In genomic region chr7:11228515-11228914, GRCh38 we compare ENCODE assay signal across 10 cellular contexts.
DNase-seq lines count a peak whose midpoint lies in the region; ATAC-seq and TF ChIP-seq lines count a peak whose summit lies in the region.
"Had no signal": no experiment of that assay in that cellular context is flagged by ENCODE, and none has a peak within 500 bp of the region (broad histone marks: within the 10 kb centered on the region; RNA-seq: fewer than 3 reads in every experiment).

No MANE protein-coding gene starts in this region.

- intact Hi-C loops in PC-3 (cut with micrococcal nuclease) (no loop called here), left ventricle myocardium superior (cut with micrococcal nuclease) (no loop called here), tibial artery (cut with DNase I; ENCODE audit: low total_unique reads) (no loop called here), natural killer cell (cut with micrococcal nuclease) (no loop called here)

- H3K4me3 ChIP-seq in PC-3 (ENCODE audit: low read length) (no peak overlapping the region), tibial artery (no peak overlapping the region)
- H3K4me3 ChIP-seq: dorsolateral prefrontal cortex had no signal

- no peaks in the 10 kb centered on the region for H4K20me1 ChIP-seq in PC-3 (ENCODE audit: low read length)

- H3K27ac Mint-ChIP-seq in natural killer cell, result no peak overlapping the region

- no peaks in the 10 kb centered on the region for H3K4me1 Mint-ChIP-seq in natural killer cell

- CTCF ChIA-PET in PC-3 (lab: Charles Lee), result no interaction called here

- H3K9me3 Mint-ChIP-seq in natural killer cell, result no peaks in the 10 kb centered on the region

- DNase-seq in NCI-H748 (lab: John Stamatoyannopoulos, UW; ENCODE audit: unreplicated experiment), result peak; percentile 35
- no peak for DNase-seq in NCI-H748 treated with DMSO at 0.1 percent for 48 hours (lab: John Stamatoyannopoulos, UW)
- DNase-seq in PC-3, result peak; percentile 15
- peak; percentile 88 for DNase-seq in left ventricle myocardium superior
- DNase-seq in tibial artery, result peak; percentile 85 to 95
- no peak for DNase-seq in NCI-H82 treated with DMSO at 0.1 percent for 48 hours (lab: John Stamatoyannopoulos, UW; ENCODE audit: unreplicated experiment)
- no peak for DNase-seq in natural killer cell
- no peak for DNase-seq in activated CD8-positive, alpha-beta memory T cell treated with anti-CD3 and anti-CD28 coated beads, Interleukin-2, amount 50 U/mL, for 4 hours
- DNase-seq: ACHN had no signal

- POLR2A ChIA-PET in PC-3 (lab: Charles Lee; ENCODE audit: unreplicated experiment), result interaction anchor here (0.7 kb wide), 1 partner anchor 11 kb away, joined by 3 read pairs; no protein-coding TSS in a partner anchor

- H3K9ac ChIP-seq in PC-3 (ENCODE audit: low read length), result no peak overlapping the region

- ATAC-seq in PC-3 (peak; percentile 46; the same call in 1 of the 2 replicates), left ventricle myocardium superior (peak; percentile 98), natural killer cell (no peak)

- H3K4me2 ChIP-seq in PC-3 (ENCODE audit: low read length), result no peak overlapping the region

- H3K36me3 ChIP-seq in PC-3 (ENCODE audit: low read depth, low read length) (no peaks in the 10 kb centered on the region), tibial artery (no peaks in the 10 kb centered on the region)

- TF ChIP-seq CTCF in PC-3 (conservative IDR thresholded peaks at IDR 0.05; ENCODE audit: low read depth, low read length) (no peak), tibial artery (IDR thresholded peaks at IDR 0.05) (no peak), natural killer cell (IDR thresholded peaks at IDR 0.05) (no peak)

- no peak overlapping the region for H3K27ac ChIP-seq in PC-3 (ENCODE audit: low read length)
- no peak overlapping the region for H3K27ac ChIP-seq in tibial artery
- H3K27ac ChIP-seq: dorsolateral prefrontal cortex had no signal

- no peaks in the 10 kb centered on the region for H3K27me3 Mint-ChIP-seq in natural killer cell (ENCODE audit: low read depth in 2 of 2)

- BruUV-seq in PC-3 (replicated peaks; lab: Mats Ljungman, UMichigan), result no TSS peak

- H3F3A ChIP-seq in PC-3 (ENCODE audit: low read length, unreplicated experiment), result no peaks in the 10 kb centered on the region

- H3K9me3 ChIP-seq in PC-3 (ENCODE audit: low read length), result no peaks in the 10 kb centered on the region
- no peaks in the 10 kb centered on the region for H3K9me3 ChIP-seq in tibial artery

- H3K36me3 Mint-ChIP-seq in natural killer cell, result no peaks in the 10 kb centered on the region

- H3K4me1 ChIP-seq in PC-3 (ENCODE audit: insufficient read depth, low read length), result no peaks in the 10 kb centered on the region
- H3K4me1 ChIP-seq in tibial artery, result no peaks in the 10 kb centered on the region

- H2AFZ ChIP-seq in PC-3 (ENCODE audit: low read length), result no peak overlapping the region

- H3K27me3 ChIP-seq in PC-3 (ENCODE audit: low read length) (no peaks in the 10 kb centered on the region), tibial artery (no peaks in the 10 kb centered on the region)
- H3K27me3 ChIP-seq: dorsolateral prefrontal cortex had no signal

- H3K9me2 ChIP-seq in PC-3 (replicated peaks; ENCODE audit: low read length), result no peaks in the 10 kb centered on the region

- no peaks in the 10 kb centered on the region for H3K79me2 ChIP-seq in PC-3 (ENCODE audit: low read length)

- no peak overlapping the region for H3K4me3 Mint-ChIP-seq in natural killer cell

Comparison
In these comparisons a context has a peak if more than half of its experiments do, and no peak if none do; other contexts are left out.
1. DNase-seq: peak in NCI-H748 (single experiment), PC-3 (single experiment), left ventricle myocardium superior (single experiment) and tibial artery (2 of 2); none in NCI-H748 treated with DMSO at 0.1 percent for 48 hours (single experiment), NCI-H82 treated with DMSO at 0.1 percent for 48 hours (single experiment), natural killer cell (single experiment) and activated CD8-positive, alpha-beta memory T cell treated with anti-CD3 and anti-CD28 coated beads, Interleukin-2, amount 50 U/mL, for 4 hours (single experiment).
2. ATAC-seq: peak in PC-3 (single experiment) and left ventricle myocardium superior (single experiment); none in natural killer cell (0 of 3).